Comparison of ENCODE assay signal across 8 cellular contexts in the genomic region with DNA sequence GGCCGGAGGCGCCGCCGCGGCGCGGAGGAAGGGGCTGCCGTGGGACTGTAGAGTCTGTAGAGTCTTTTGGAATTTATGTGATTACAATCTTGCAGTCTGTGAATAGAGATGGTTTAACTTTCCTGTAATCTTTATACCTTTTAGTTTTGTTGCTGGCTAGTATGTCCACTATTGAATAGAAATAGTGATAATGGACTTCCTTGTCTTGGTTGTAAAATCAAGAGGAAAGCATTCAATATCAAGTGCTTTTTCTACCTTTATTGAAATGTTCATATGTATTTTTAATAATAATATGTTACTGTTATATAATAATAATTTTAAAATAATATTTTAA. TPM values are rescaled to one million over a fixed set of nuclear protein-coding genes. Genes with fewer than 3 reads are reported as not detected.
A peak's percentile ranks its signal among the peaks of the same experiment; 100 is the strongest.
DNase-seq lines count a peak whose midpoint lies in the region; TF ChIP-seq lines count a peak whose summit lies in the region.
"Not testable (repeated sequence)": the region's sequence is repeated elsewhere in the genome, so short reads cannot be mapped to it uniquely, and the experiment has no call there.

No MANE protein-coding gene starts in this region.

- H2AK5ac ChIP-seq in mesenchymal stem cell (ENCODE audit: low read length, severe bottlenecking) = not testable (repeated sequence)

- H3K4me3 Mint-ChIP-seq in activated CD4-positive, alpha-beta memory T cell treated with anti-CD3 and anti-CD28 coated beads, Interleukin-2, amount 10 ng/mL, durations not matched to agents 7 days and 5 days = peak overlapping the region; percentile 89

- no CpG with 5 or more reads among the region's 8 CpGs for WGBS in mesenchymal stem cell
- WGBS in urinary bladder = 0% methylated on average over 8 of the region's 8 CpGs

- peak overlapping the region; percentile 89 for H2BK120ac ChIP-seq in mesenchymal stem cell (ENCODE audit: low read depth, low read length)

- H4K91ac ChIP-seq in mesenchymal stem cell (ENCODE audit: low read length) = peak overlapping the region; percentile 100

- not testable (repeated sequence) for H2BK5ac ChIP-seq in mesenchymal stem cell (ENCODE audit: low read depth, low read length, poor library complexity, severe bottlenecking)

- not testable (repeated sequence) for H4K20me1 ChIP-seq in DOHH2 (ENCODE audit: control insufficient read depth, insufficient read depth, low read depth, low read length)

- H3K27ac ChIP-seq in DOHH2 (ENCODE audit: low read depth, low read length); mesenchymal stem cell (ENCODE audit: low read length, poor library complexity, severe bottlenecking): not testable (repeated sequence)
- peak overlapping the region; percentile 90 for H3K27ac ChIP-seq in rectal smooth muscle tissue (ENCODE audit: low read depth, low read length)
- H3K27ac ChIP-seq in urinary bladder (ENCODE audit: low read depth) = peak overlapping the region; percentile 85

- peak overlapping the region; percentile 99 for H4K8ac ChIP-seq in mesenchymal stem cell (ENCODE audit: low read length)

- not testable (repeated sequence) for H3K27me3 ChIP-seq in DOHH2 (ENCODE audit: control insufficient read depth, low read length); mesenchymal stem cell (ENCODE audit: control insufficient read depth in 1 of 2, insufficient read depth in 1 of 2, low read length in 2 of 2); rectal smooth muscle tissue (ENCODE audit: control insufficient read depth, insufficient read depth, low read length)

- H3K9me3 ChIP-seq in DOHH2 (ENCODE audit: control insufficient read depth, insufficient read depth, low read length); mesenchymal stem cell (ENCODE audit: control insufficient read depth, low read length): not testable (repeated sequence)

- not testable (repeated sequence) for H3K14ac ChIP-seq in mesenchymal stem cell (ENCODE audit: low read length in 2 of 2)

- H2BK12ac ChIP-seq in mesenchymal stem cell (ENCODE audit: low read length in 2 of 2) = peak overlapping the region in 1 of 2 experiments; percentile 28

- H3F3A ChIP-seq in DOHH2 (ENCODE audit: control insufficient read depth, insufficient read depth) = not testable (repeated sequence)

- H3K23ac ChIP-seq in mesenchymal stem cell (ENCODE audit: low read length in 2 of 2) = not testable (repeated sequence)

- H3K36me3 Mint-ChIP-seq in activated CD4-positive, alpha-beta memory T cell treated with anti-CD3 and anti-CD28 coated beads, Interleukin-2, amount 10 ng/mL, durations not matched to agents 7 days and 5 days (ENCODE audit: low read depth) = not testable (repeated sequence)

- H3K9ac ChIP-seq in mesenchymal stem cell (ENCODE audit: low read length) (peak overlapping the region; percentile 99), rectal smooth muscle tissue (ENCODE audit: low read length) (peak overlapping the region; percentile 88)

- H3K79me2 ChIP-seq in DOHH2 (ENCODE audit: control insufficient read depth, low read length) = not testable (repeated sequence)

- H3K4me2 ChIP-seq in DOHH2 (ENCODE audit: low read length) = peak overlapping the region; percentile 44
- peak overlapping the region; percentile 63 for H3K4me2 ChIP-seq in mesenchymal stem cell (ENCODE audit: low read length, poor library complexity, severe bottlenecking)

- not testable (repeated sequence) for H3K4me1 ChIP-seq in DOHH2 (ENCODE audit: control insufficient read depth, low read length); mesenchymal stem cell (ENCODE audit: control insufficient read depth, insufficient read depth, low read depth, low read length); rectal smooth muscle tissue (ENCODE audit: control insufficient read depth, insufficient read depth, low read length); urinary bladder (ENCODE audit: insufficient read depth)

- peak overlapping the region; percentile 48 for H2BK15ac ChIP-seq in mesenchymal stem cell (ENCODE audit: low read depth, poor library complexity, severe bottlenecking)

- H3K4ac ChIP-seq in mesenchymal stem cell (ENCODE audit: low read depth in 1 of 2, low read length in 2 of 2) = peak overlapping the region in 1 of 2 experiments; percentile 75

- H3K79me1 ChIP-seq in mesenchymal stem cell (replicated peaks; ENCODE audit: low read length, poor library complexity, severe bottlenecking) = not testable (repeated sequence)

- not testable (repeated sequence) for TF ChIP-seq CTCF in DOHH2 (IDR thresholded peaks at IDR 0.05; ENCODE audit: low read depth, low read length, poor library complexity, severe bottlenecking); NB4 (IDR thresholded peaks at IDR 0.05; ENCODE audit: low read depth, low read length); cardiac fibroblast (IDR thresholded peaks at IDR 0.05; ENCODE audit: low read depth, low read length); foreskin fibroblast (IDR thresholded peaks at IDR 0.05; ENCODE audit: low read depth, low read length)

- not testable (repeated sequence) for H3K27me3 Mint-ChIP-seq in activated CD4-positive, alpha-beta memory T cell treated with anti-CD3 and anti-CD28 coated beads, Interleukin-2, amount 10 ng/mL, durations not matched to agents 7 days and 5 days

- not testable (repeated sequence) for H3K4me1 Mint-ChIP-seq in activated CD4-positive, alpha-beta memory T cell treated with anti-CD3 and anti-CD28 coated beads, Interleukin-2, amount 10 ng/mL, durations not matched to agents 7 days and 5 days

- H3K27ac Mint-ChIP-seq in activated CD4-positive, alpha-beta memory T cell treated with anti-CD3 and anti-CD28 coated beads, Interleukin-2, amount 10 ng/mL, durations not matched to agents 7 days and 5 days = peak overlapping the region; percentile 73

- H3K18ac ChIP-seq in mesenchymal stem cell (ENCODE audit: low read depth in 1 of 2, low read length in 2 of 2) = peak overlapping the region; percentile 90 to 93

- TF ChIP-seq POLR2A in NB4 (IDR thresholded peaks at IDR 0.05; ENCODE audit: extremely low read depth, insufficient read length) = not testable (repeated sequence)

- H3K4me3 ChIP-seq in DOHH2 (ENCODE audit: low read length) = peak overlapping the region; percentile 59
- H3K4me3 ChIP-seq in NB4 (ENCODE audit: low read depth, low read length) = peak overlapping the region; percentile 68
- peak overlapping the region; percentile 44 to 61 for H3K4me3 ChIP-seq in cardiac fibroblast (replicated peaks in 1 of 2; ENCODE audit: low read depth in 2 of 2, low read length in 2 of 2)
- H3K4me3 ChIP-seq in foreskin fibroblast (ENCODE audit: low read depth in 1 of 2, low read length in 2 of 2) = peak overlapping the region; percentile 63 to 65
- peak overlapping the region; percentile 60 to 85 for H3K4me3 ChIP-seq in mesenchymal stem cell (ENCODE audit: insufficient read depth in 1 of 2, low read depth in 1 of 2, low read length in 2 of 2)
- H3K4me3 ChIP-seq in rectal smooth muscle tissue (ENCODE audit: low read length) = peak overlapping the region; percentile 86
- peak overlapping the region; percentile 34 for H3K4me3 ChIP-seq in urinary bladder (ENCODE audit: low read depth, low read length)

- H3K9me2 ChIP-seq in DOHH2 (replicated peaks; ENCODE audit: control insufficient read depth, low read length) = not testable (repeated sequence)

- POLR2A ChIA-PET in activated CD4-positive, alpha-beta memory T cell treated with anti-CD3 and anti-CD28 coated beads, Interleukin-2, amount 10 ng/mL, durations not matched to agents 7 days and 5 days (lab: Charles Lee) = interaction anchor here (1.1 to 1.3 kb wide), 3 partner anchors 11 to 221 kb away, joined by 3 to 7 read pairs (median 5); a partner anchor contains a TSS

- H3K9me3 Mint-ChIP-seq in activated CD4-positive, alpha-beta memory T cell treated with anti-CD3 and anti-CD28 coated beads, Interleukin-2, amount 10 ng/mL, durations not matched to agents 7 days and 5 days = not testable (repeated sequence)

- H2AFZ ChIP-seq in mesenchymal stem cell (ENCODE audit: low read depth, low read length) = peak overlapping the region; percentile 74

- DNase-seq in NB4 (ENCODE audit: low read depth); activated CD4-positive, alpha-beta memory T cell treated with anti-CD3 and anti-CD28 coated beads, Interleukin-2, amount 10 ng/mL, durations not matched to agents 7 days and 5 days; cardiac fibroblast (ENCODE audit: low read depth in 2 of 2); foreskin fibroblast; mesenchymal stem cell: not testable (repeated sequence)

- CTCF ChIA-PET in activated CD4-positive, alpha-beta memory T cell treated with anti-CD3 and anti-CD28 coated beads, Interleukin-2, amount 10 ng/mL, durations not matched to agents 7 days and 5 days (lab: Charles Lee) = interaction anchor here (1.3 kb wide), 1 partner anchor 12 kb away, joined by 8 read pairs; a partner anchor contains a TSS

- not testable (repeated sequence) for H3K36me3 ChIP-seq in DOHH2 (ENCODE audit: control insufficient read depth, low read length); mesenchymal stem cell (ENCODE audit: control insufficient read depth in 1 of 2, insufficient read depth in 2 of 2, low read depth in 1 of 2, low read length in 2 of 2); rectal smooth muscle tissue (ENCODE audit: control insufficient read depth, insufficient read depth, low read length); urinary bladder (ENCODE audit: insufficient read depth)

RNA-seq across cellular contexts. Expression of a gene that starts 12.9 kb away (rescaled TPM):
- total RNA-seq in activated CD4-positive, alpha-beta memory T cell treated with anti-CD3 and anti-CD28 coated beads, Interleukin-2, amount 10 ng/mL, durations not matched to agents 7 days and 5 days = 1 to 10 TPM; 1.1 to 2.1 TPM
- 0.18 TPM for polyA plus RNA-seq in mesenchymal stem cell (2013, experiment 1 of 2)
- 0.79 TPM for polyA plus RNA-seq in mesenchymal stem cell (2013, experiment 2 of 2)
- total RNA-seq in urinary bladder = 7.1 TPM
- 0.43 TPM for polyA plus RNA-seq in urinary bladder

RNA-seq across cellular contexts. Expression of a gene that starts 37.4 kb away (rescaled TPM):
- total RNA-seq in activated CD4-positive, alpha-beta memory T cell treated with anti-CD3 and anti-CD28 coated beads, Interleukin-2, amount 10 ng/mL, durations not matched to agents 7 days and 5 days = 10 to 100 TPM; 21.6 to 22.4 TPM
- 13.2 TPM for polyA plus RNA-seq in mesenchymal stem cell (2013, experiment 1 of 2)
- 12.8 TPM for polyA plus RNA-seq in mesenchymal stem cell (2013, experiment 2 of 2)
- 17.3 TPM for total RNA-seq in urinary bladder
- 23.1 TPM for polyA plus RNA-seq in urinary bladder

Comparison
In these comparisons a context has a peak if more than half of its experiments do, and no peak if none do; other contexts are left out.
1. H3K4me3 ChIP-seq: peak in every context shown above with its lines; median percentile 86 in rectal smooth muscle tissue; 72 in mesenchymal stem cell; 68 in NB4; 64 in foreskin fibroblast; 59 in DOHH2; 52 in cardiac fibroblast; 34 in urinary bladder.